ENCODE assay signal across 16 cellular contexts in genomic region chr9:81632599-81632998, GRCh38. TPM values are rescaled to one million over a fixed set of nuclear protein-coding genes. Genes with fewer than 3 reads are reported as not detected.
DNase-seq lines count a peak whose midpoint lies in the region; ATAC-seq and TF ChIP-seq lines count a peak whose summit lies in the region.
"Had no signal": no experiment of that assay in that cellular context is flagged by ENCODE, and none has a peak within 500 bp of the region (broad histone marks: within the 10 kb centered on the region; RNA-seq: fewer than 3 reads in every experiment).

No MANE protein-coding gene starts in this region.

- no TSS peak for BruUV-seq in MCF 10A (replicated peaks; lab: Mats Ljungman, UMichigan)

- peak; percentile 20 for ATAC-seq in foreskin keratinocyte
- no peak for ATAC-seq in GM18873 (IDR thresholded peaks at IDR 0.05; ENCODE audit: low FRiP score, unreplicated experiment)

- intact Hi-C loops in MCF 10A (cut with micrococcal nuclease) (no loop called here), breast epithelium (cut with DNase I; ENCODE audit: low total_unique reads) (no loop called here)

- no peaks in the 10 kb centered on the region for H3K4me1 Mint-ChIP-seq in MCF 10A (ENCODE audit: insufficient read depth, unreplicated experiment)
- H3K4me1 Mint-ChIP-seq: central memory CD8-positive, alpha-beta T cell had no signal

- CTCF ChIA-PET in MCF 10A (lab: Yijun Ruan, JAX) = interaction anchor here (0.6 to 1.3 kb wide), 5 partner anchors 55 to 764 kb away, joined by 3 to 6 read pairs (median 3); no protein-coding TSS in a partner anchor

- no peaks in the 10 kb centered on the region for H3K27me3 Mint-ChIP-seq in MCF 10A (ENCODE audit: insufficient read depth, unreplicated experiment)
- H3K27me3 Mint-ChIP-seq: central memory CD8-positive, alpha-beta T cell had no signal

- H3K27me3 ChIP-seq in breast epithelium = no peaks in the 10 kb centered on the region
- no peaks in the 10 kb centered on the region for H3K27me3 ChIP-seq in foreskin keratinocyte

- POLR2A ChIA-PET in MCF 10A (lab: Yijun Ruan, JAX) = no interaction called here

- H3K4me3 Mint-ChIP-seq in MCF 10A (ENCODE audit: unreplicated experiment) = no peak overlapping the region
- H3K4me3 Mint-ChIP-seq: central memory CD8-positive, alpha-beta T cell had no signal

- DNase-seq in MCF 10A (ENCODE audit: unreplicated experiment) = no peak
- no peak for DNase-seq in breast epithelium (ENCODE audit: low spot score in 2 of 2)
- peak; percentile 65 for DNase-seq in amniotic stem cell (lab: John Stamatoyannopoulos, UW)
- peak in 1 of 2 donors; percentile 39 for DNase-seq in foreskin keratinocyte
- DNase-seq in stromal cell of bone marrow (ENCODE audit: low read depth) = peak; percentile 25
- DNase-seq in cerebellar nuclear complex (lab: John Stamatoyannopoulos, UW) = no peak
- no peak for DNase-seq in NK-92 treated with Interleukin-12 subunit alpha and Interleukin-12 subunit beta, amount 100 ng/mL, for 24 hours (lab: John Stamatoyannopoulos, UW)
- DNase-seq: 8988T; activated naive CD4-positive, alpha-beta T cell; GF-D8; hippocampal formation; NCI-H2029 treated with DMSO at 0.1 percent for 48 hours; NCI-H82; RPMI8226 had no signal

- no peak for TF ChIP-seq POLR2A in breast epithelium (IDR thresholded peaks at IDR 0.05)

- H3K4me3 ChIP-seq in breast epithelium = no peak overlapping the region

- peak overlapping the region; percentile 40 for H3K27ac Mint-ChIP-seq in MCF 10A (ENCODE audit: low read depth, unreplicated experiment)

- H3K9me3 Mint-ChIP-seq in MCF 10A (ENCODE audit: unreplicated experiment) = no peaks in the 10 kb centered on the region
- H3K9me3 Mint-ChIP-seq: central memory CD8-positive, alpha-beta T cell had no signal

- no peaks in the 10 kb centered on the region for H3K36me3 ChIP-seq in breast epithelium

- peaks cover 28% of the 10 kb centered on the region for H3K36me3 Mint-ChIP-seq in MCF 10A (ENCODE audit: insufficient read depth, unreplicated experiment)

- H3K27ac ChIP-seq in breast epithelium (no peak overlapping the region), foreskin keratinocyte (no peak overlapping the region)

- TF ChIP-seq CTCF in MCF 10A (IDR thresholded peaks at IDR 0.05; ENCODE audit: unreplicated experiment) (no peak), breast epithelium (IDR thresholded peaks at IDR 0.05) (no peak), foreskin keratinocyte (conservative IDR thresholded peaks at IDR 0.05) (no peak)

- H3K4me1 ChIP-seq in breast epithelium (no peaks in the 10 kb centered on the region), foreskin keratinocyte (peaks cover 18% of the 10 kb centered on the region)

- no peaks in the 10 kb centered on the region for H3K9me3 ChIP-seq in breast epithelium

RNA-seq across cellular contexts. Expression of gene TLE1, which starts 56.7 kb away (rescaled TPM):
- total RNA-seq in MCF 10A (2022) (21.9 and 26.8 TPM in 2 replicates), breast epithelium (10 to 100 TPM; 41.1 to 52.1 (median 47.4) TPM), foreskin keratinocyte (21.4 and 24.2 TPM in 2 replicates)
- polyA plus RNA-seq in foreskin keratinocyte = 15.1 and 19.0 TPM in 2 replicates

Comparison
In these comparisons a context has a peak if more than half of its experiments do, and no peak if none do; other contexts are left out.
1. DNase-seq: peak in amniotic stem cell (single experiment) and stromal cell of bone marrow (single experiment); none in MCF 10A (single experiment), breast epithelium (0 of 2), cerebellar nuclear complex (0 of 2) and NK-92 treated with Interleukin-12 subunit alpha and Interleukin-12 subunit beta, amount 100 ng/mL, for 24 hours (single experiment).